Comparison of ENCODE assay signal across 24 cellular contexts in genomic region chr6:116424001-116424400, GRCh38. TPM values are rescaled to one million over a fixed set of nuclear protein-coding genes. Genes with fewer than 3 reads are reported as not detected.
DNase-seq lines count a peak whose midpoint lies in the region; ATAC-seq and TF ChIP-seq lines count a peak whose summit lies in the region.
"Had no signal": no experiment of that assay in that cellular context is flagged by ENCODE, and none has a peak within 500 bp of the region (broad histone marks: within the 10 kb centered on the region; RNA-seq: fewer than 3 reads in every experiment).

No MANE protein-coding gene starts in this region.

- peaks cover 2% of the 10 kb centered on the region for H3F3A ChIP-seq in SK-N-SH (replicated peaks; ENCODE audit: insufficient read depth)

- TF ChIP-seq CTCF in SK-N-SH (IDR thresholded peaks at IDR 0.05) (no peak), fibroblast of pulmonary artery (IDR thresholded peaks at IDR 0.05; ENCODE audit: low read length, missing control alignments) (no peak), ovary (IDR thresholded peaks at IDR 0.05) (no peak)

- H3K27me3 ChIP-seq in SK-N-SH (ENCODE audit: insufficient read depth) = no peaks in the 10 kb centered on the region
- no peaks in the 10 kb centered on the region for H3K27me3 ChIP-seq in ovary
- H3K27me3 ChIP-seq: heart right ventricle, tibial artery had no signal

- no peak overlapping the region for H3K4me2 ChIP-seq in SK-N-SH

- no peaks in the 10 kb centered on the region for H3K4me1 Mint-ChIP-seq in activated CD8-positive, alpha-beta T cell treated with anti-CD3 and anti-CD28 coated beads, Interleukin-2, amount 10 ng/mL, durations not matched to agents 7 days and 5 days (ENCODE audit: low read depth)

- no peak for TF ChIP-seq POLR2A in ovary (IDR thresholded peaks at IDR 0.05)

- H3K9ac ChIP-seq in SK-N-SH = no peak overlapping the region

- no peaks in the 10 kb centered on the region for H3K9me3 ChIP-seq in SK-N-SH
- H3K9me3 ChIP-seq in ovary = no peaks in the 10 kb centered on the region
- H3K9me3 ChIP-seq: heart right ventricle, tibial artery had no signal

- H3K36me3 Mint-ChIP-seq in activated CD8-positive, alpha-beta T cell treated with anti-CD3 and anti-CD28 coated beads, Interleukin-2, amount 10 ng/mL, durations not matched to agents 7 days and 5 days (ENCODE audit: low read depth) = no peaks in the 10 kb centered on the region

- H3K27me3 Mint-ChIP-seq in activated CD8-positive, alpha-beta T cell treated with anti-CD3 and anti-CD28 coated beads, Interleukin-2, amount 10 ng/mL, durations not matched to agents 7 days and 5 days (ENCODE audit: low read depth) = no peaks in the 10 kb centered on the region
- H3K27me3 Mint-ChIP-seq: stimulated activated naive B cell treated with anti-CD40 and anti-IgM and Interleukin-4, amounts not matched to agents 10 μg/mL and 1 μg/mL and 100 μg/mL, for 72 hours; T-helper 17 cell had no signal

- H3K27ac ChIP-seq in SK-N-SH (ENCODE audit: low read depth in 2 of 2, low read length in 1 of 2) (no peak overlapping the region), ovary (no peak overlapping the region)
- H3K27ac ChIP-seq: 22Rv1, heart right ventricle, tibial artery had no signal

- no peak for TF ChIP-seq RAD21 in SK-N-SH (IDR thresholded peaks at IDR 0.05; ENCODE audit: low read length)

- no peaks in the 10 kb centered on the region for H4K20me1 ChIP-seq in SK-N-SH (ENCODE audit: insufficient read depth)

- peaks cover 18% of the 10 kb centered on the region in 2 experiments for H3K36me3 ChIP-seq in SK-N-SH (replicated peaks in 1 of 2; ENCODE audit: control insufficient read depth in 1 of 2, insufficient read depth in 2 of 2, low read length in 1 of 2)
- no peaks in the 10 kb centered on the region for H3K36me3 ChIP-seq in ovary

- WGBS in SK-N-SH (ENCODE audit: low lambda C conversion rate) = 50% methylated on average over 1 of the region's 1 CpG
- WGBS in ovary, 3 donors = 92 to 95% (median 92%) methylated on average over 1 of the region's 1 CpG

- H3K4me3 ChIP-seq in SK-N-SH (ENCODE audit: low read depth in 2 of 2, low read length in 1 of 2) = no peak overlapping the region
- H3K4me3 ChIP-seq in fibroblast of pulmonary artery (replicated peaks; ENCODE audit: low read depth, low read length) = no peak overlapping the region
- H3K4me3 ChIP-seq in ovary = no peak overlapping the region
- H3K4me3 ChIP-seq: heart right ventricle, tibial artery had no signal

- no peak for DNase-seq in SK-N-SH
- DNase-seq in SHP77 (lab: John Stamatoyannopoulos, UW) = peak; percentile 14 to 20
- DNase-seq in fibroblast of pulmonary artery (ENCODE audit: low read depth) = peak; percentile 50
- no peak for DNase-seq in glomerular visceral epithelial cell (ENCODE audit: extremely low spot score)
- no peak for DNase-seq in activated CD8-positive, alpha-beta T cell treated with anti-CD3 and anti-CD28 coated beads, Interleukin-2, amount 10 ng/mL, durations not matched to agents 7 days and 5 days
- DNase-seq in ovary = no peak
- no peak for DNase-seq in activated naive CD4-positive, alpha-beta T cell treated with Interleukin-2 at 50 U/mL for 16 hours
- DNase-seq: activated CD4-positive, CD25-positive, alpha-beta regulatory T cell; anterior cingulate cortex; DMS 273 treated with DMSO at 0.1 percent for 48 hours; heart right ventricle; MM.1S; NCI-H187 treated with DMSO at 0.1 percent for 48 hours; stimulated activated naive B cell treated with anti-CD40 and anti-IgM and Interleukin-4, amounts not matched to agents 10 μg/mL and 1 μg/mL and 100 μg/mL, for 72 hours; T-helper 17 cell; tibial artery had no signal

- no peak overlapping the region for H2AFZ ChIP-seq in SK-N-SH (ENCODE audit: low read depth)

- CTCF ChIA-PET in SK-N-SH (lab: Yijun Ruan, JAX) = interaction anchor here (0.9 to 1.5 kb wide), 2 partner anchors 156 to 206 kb away, joined by 3 to 4 read pairs; no protein-coding TSS in a partner anchor
- CTCF ChIA-PET in activated CD8-positive, alpha-beta T cell treated with anti-CD3 and anti-CD28 coated beads, Interleukin-2, amount 10 ng/mL, durations not matched to agents 7 days and 5 days (lab: Charles Lee) = interaction anchor here (1.0 kb wide), 1 partner anchor 109 kb away, joined by 4 read pairs; no protein-coding TSS in a partner anchor

- H3K4me1 ChIP-seq in SK-N-SH (ENCODE audit: control insufficient read depth in 1 of 2, insufficient read depth in 2 of 2, low read depth in 1 of 2, low read length in 1 of 2) (no peaks in the 10 kb centered on the region), ovary (ENCODE audit: insufficient read depth) (peaks cover 4% of the 10 kb centered on the region)

- no peaks in the 10 kb centered on the region for H3K9me2 ChIP-seq in SK-N-SH

- POLR2A ChIA-PET in SK-N-SH (lab: Yijun Ruan, JAX) = no interaction called here
- POLR2A ChIA-PET in activated CD8-positive, alpha-beta T cell treated with anti-CD3 and anti-CD28 coated beads, Interleukin-2, amount 10 ng/mL, durations not matched to agents 7 days and 5 days (lab: Charles Lee) = no interaction called here

- H3K9me3 Mint-ChIP-seq in activated CD8-positive, alpha-beta T cell treated with anti-CD3 and anti-CD28 coated beads, Interleukin-2, amount 10 ng/mL, durations not matched to agents 7 days and 5 days (ENCODE audit: insufficient read depth) = no peaks in the 10 kb centered on the region
- H3K9me3 Mint-ChIP-seq: activated T-helper 2 cell treated with anti-CD3 and anti-CD28 coated beads, Interferon-gamma antibody, Interleukin-2, Interleukin-4, amounts not matched to agents 10 μg/mL and 5 μg/mL and 100 μg/mL, durations not matched to agents 14 hours and 24 hours and 36 hours; CD14-positive monocyte; nephron; stimulated activated naive B cell treated with anti-CD40 and anti-IgM and Interleukin-4, amounts not matched to agents 10 μg/mL and 1 μg/mL and 100 μg/mL, for 72 hours had no signal

- TF ChIP-seq EP300 in SK-N-SH (IDR thresholded peaks at IDR 0.05; ENCODE audit: borderline replicate concordance in 1 of 2, low read depth in 1 of 2, low read length in 1 of 2) (no peak), ovary (IDR thresholded peaks at IDR 0.05) (no peak)

- intact Hi-C loops in ovary (cut with DNase I) = no loop called here

- H3K79me2 ChIP-seq in SK-N-SH (ENCODE audit: insufficient read depth) = peaks cover 18% of the 10 kb centered on the region; the same call in 1 of the 2 replicates

- no peak for ATAC-seq in SK-N-SH treated with all-trans-retinoic acid at 6 μM for 48 hours
- ATAC-seq in activated CD8-positive, alpha-beta T cell treated with anti-CD3 and anti-CD28 coated beads, Interleukin-2, amount 10 ng/mL, durations not matched to agents 7 days and 5 days = no peak
- ATAC-seq: HCT116; heart right ventricle; Right ventricle myocardium inferior; stimulated activated naive B cell treated with anti-CD40 and anti-IgM and Interleukin-4, amounts not matched to agents 10 μg/mL and 1 μg/mL and 100 μg/mL, for 72 hours; T-helper 17 cell had no signal

- H3K4me3 Mint-ChIP-seq in activated CD8-positive, alpha-beta T cell treated with anti-CD3 and anti-CD28 coated beads, Interleukin-2, amount 10 ng/mL, durations not matched to agents 7 days and 5 days = no peak overlapping the region
- H3K4me3 Mint-ChIP-seq: CD14-positive monocyte; nephron; stimulated activated naive B cell treated with anti-CD40 and anti-IgM and Interleukin-4, amounts not matched to agents 10 μg/mL and 1 μg/mL and 100 μg/mL, for 72 hours; T-helper 17 cell had no signal

- H3K27ac Mint-ChIP-seq in activated CD8-positive, alpha-beta T cell treated with anti-CD3 and anti-CD28 coated beads, Interleukin-2, amount 10 ng/mL, durations not matched to agents 7 days and 5 days = no peak overlapping the region
- H3K27ac Mint-ChIP-seq: activated T-helper 2 cell treated with anti-CD3 and anti-CD28 coated beads, Interferon-gamma antibody, Interleukin-2, Interleukin-4, amounts not matched to agents 10 μg/mL and 5 μg/mL and 100 μg/mL, durations not matched to agents 14 hours and 24 hours and 36 hours; stimulated activated naive B cell treated with anti-CD40 and anti-IgM and Interleukin-4, amounts not matched to agents 10 μg/mL and 1 μg/mL and 100 μg/mL, for 72 hours; T-helper 17 cell had no signal

TF ChIP-seq in SK-N-SH, 30 proteins besides CTCF, POLR2A, EP300 and RAD21 (continues in another document):
- TF ChIP-seq MXI1 (IDR thresholded peaks at IDR 0.05; ENCODE audit: low read depth, low read length) (no peak), FOSL2 (IDR thresholded peaks at IDR 0.05; ENCODE audit: borderline replicate concordance, low read depth) (peak; percentile 16; the same call in 1 of the 2 replicates), GABPA (IDR thresholded peaks at IDR 0.05; ENCODE audit: low read depth) (no peak), TEAD4 (IDR thresholded peaks at IDR 0.05; ENCODE audit: borderline replicate concordance, insufficient read depth) (no peak), POLR2AphosphoS5 (IDR thresholded peaks at IDR 0.05; ENCODE audit: low read depth, low read length) (no peak), GATA2 (CRISPR knock-in tag; IDR thresholded peaks at IDR 0.05) (no peak)

TF ChIP-seq in SK-N-SH treated with all-trans-retinoic acid at 6 μM for 48 hours, 23 proteins besides CTCF, POLR2A, EP300 and RAD21 (continues in another document):
- no peak for TF ChIP-seq ZNF8 (CRISPR knock-in tag; IDR thresholded peaks at IDR 0.05)
- TF ChIP-seq TOX (CRISPR knock-in tag; IDR thresholded peaks at IDR 0.05; ENCODE audit: borderline replicate concordance) = no peak

RNA-seq across cellular contexts. Expression of gene CALHM6, which starts 37.2 kb away (rescaled TPM):
- 0.31 and 0.51 TPM in 2 replicates for polyA plus RNA-seq in SK-N-SH (2012; rRNA removed)
- polyA plus RNA-seq in SK-N-SH (2012; cell fraction: cytosol; rRNA removed) = 0.39 and 0.71 TPM in 2 replicates
- polyA plus RNA-seq in SK-N-SH (2012; cell fraction: nucleus; rRNA removed) = 0.29 TPM in 1 of 2 replicates, not detected in the other
- 10 to 100 TPM; 19.3 to 20.6 TPM for total RNA-seq in activated CD8-positive, alpha-beta T cell treated with anti-CD3 and anti-CD28 coated beads, Interleukin-2, amount 10 ng/mL, durations not matched to agents 7 days and 5 days
- total RNA-seq in ovary = 1 to 10 TPM; 1.6 to 8.5 (median 3.0) TPM
- polyA plus RNA-seq in ovary = 10 to 100 TPM in 1 of 2 donors, 1 to 10 TPM in 1; 5.2 to 14.0 TPM
- total RNA-seq: HT-29 had no signal

RNA-seq across cellular contexts. Expression of gene DSE, which starts 53.3 kb away (rescaled TPM):
- polyA plus RNA-seq in SK-N-SH (2012; rRNA removed) = 12.7 and 17.4 TPM in 2 replicates
- polyA plus RNA-seq in SK-N-SH (2012; cell fraction: cytosol; rRNA removed) = 13.5 and 13.9 TPM in 2 replicates
- polyA plus RNA-seq in SK-N-SH (2012; cell fraction: nucleus; rRNA removed) = 19.6 and 19.8 TPM in 2 replicates
- total RNA-seq in activated CD8-positive, alpha-beta T cell treated with anti-CD3 and anti-CD28 coated beads, Interleukin-2, amount 10 ng/mL, durations not matched to agents 7 days and 5 days = 1 to 10 TPM; 3.7 to 3.8 TPM
- total RNA-seq in ovary = 10 to 100 TPM; 27.9 to 61.6 (median 43.1) TPM
- 10 to 100 TPM; 23.1 to 29.0 TPM for polyA plus RNA-seq in ovary

Comparison
In these comparisons a context has a peak if more than half of its experiments do, and no peak if none do; other contexts are left out.
1. DNase-seq: peak in SHP77 (2 of 2) and fibroblast of pulmonary artery (single experiment); none in SK-N-SH (single experiment), glomerular visceral epithelial cell (single experiment), activated CD8-positive, alpha-beta T cell treated with anti-CD3 and anti-CD28 coated beads, Interleukin-2, amount 10 ng/mL, durations not matched to agents 7 days and 5 days (single experiment), ovary (0 of 5) and activated naive CD4-positive, alpha-beta T cell treated with Interleukin-2 at 50 U/mL for 16 hours (single experiment).
2. RNA of gene DSE, which starts 53.3 kb away (total RNA-seq): 27.9 to 61.6 TPM in ovary; 3.7 to 3.8 TPM in activated CD8-positive, alpha-beta T cell treated with anti-CD3 and anti-CD28 coated beads, Interleukin-2, amount 10 ng/mL, durations not matched to agents 7 days and 5 days; every median in the first group is over 4 times any median in the second.